Comparison of ENCODE assay signal across 11 cellular contexts in genomic region chr2:24317491-24317920, GRCh38. TPM values are rescaled to one million over a fixed set of nuclear protein-coding genes. Genes with fewer than 3 reads are reported as not detected.
DNase-seq lines count a peak whose midpoint lies in the region; ATAC-seq, FAIRE-seq and TF ChIP-seq lines count a peak whose summit lies in the region.
"Had no signal": no experiment of that assay in that cellular context is flagged by ENCODE, and none has a peak within 500 bp of the region (broad histone marks: within the 10 kb centered on the region; RNA-seq: fewer than 3 reads in every experiment).

No MANE protein-coding gene starts in this region.

- peak; percentile 56 to 65 for ATAC-seq in activated T-cell treated with anti-CD3 and anti-CD28 coated beads, Interleukin-2, amount 50 U/mL, for 72 hours (replicated peaks in 1 of 2)
- ATAC-seq in HG02970 (IDR thresholded peaks at IDR 0.05; ENCODE audit: low FRiP score, unreplicated experiment) (no peak), HG02571 (IDR thresholded peaks at IDR 0.05; ENCODE audit: unreplicated experiment) (no peak), HG03354 (IDR thresholded peaks at IDR 0.05; ENCODE audit: poor library complexity, severe bottlenecking, unreplicated experiment) (no peak)

- peaks cover 35% of the 10 kb centered on the region for H3K4me1 Mint-ChIP-seq in activated T-cell treated with anti-CD3 and anti-CD28 coated beads, Interleukin-2, amount 50 U/mL, for 72 hours (ENCODE audit: low read depth)

- no peaks in the 10 kb centered on the region for H3K36me3 Mint-ChIP-seq in activated T-cell treated with anti-CD3 and anti-CD28 coated beads, Interleukin-2, amount 50 U/mL, for 72 hours (ENCODE audit: insufficient read depth in 2 of 2)

- no peaks in the 10 kb centered on the region for H3K27me3 Mint-ChIP-seq in activated T-cell treated with anti-CD3 and anti-CD28 coated beads, Interleukin-2, amount 50 U/mL, for 72 hours (ENCODE audit: low read depth)
- H3K27me3 Mint-ChIP-seq: activated naive CD8-positive, alpha-beta T cell treated with anti-CD3 and anti-CD28 coated beads, Interleukin-2, amount 10 ng/mL, durations not matched to agents 7 days and 5 days had no signal

- H3K27ac Mint-ChIP-seq in activated T-cell treated with anti-CD3 and anti-CD28 coated beads, Interleukin-2, amount 50 U/mL, for 72 hours = peak overlapping the region; percentile 18
- H3K27ac Mint-ChIP-seq: activated naive CD8-positive, alpha-beta T cell treated with anti-CD3 and anti-CD28 coated beads, Interleukin-2, amount 10 ng/mL, durations not matched to agents 7 days and 5 days had no signal

- TF ChIP-seq POLR2A in GM12891 (IDR thresholded peaks at IDR 0.05; ENCODE audit: low read depth, low read length) = no peak

- H3K9me3 Mint-ChIP-seq in activated T-cell treated with anti-CD3 and anti-CD28 coated beads, Interleukin-2, amount 50 U/mL, for 72 hours = no peaks in the 10 kb centered on the region
- H3K9me3 Mint-ChIP-seq: activated naive CD8-positive, alpha-beta T cell treated with anti-CD3 and anti-CD28 coated beads, Interleukin-2, amount 10 ng/mL, durations not matched to agents 7 days and 5 days had no signal

- H3K4me3 Mint-ChIP-seq in activated T-cell treated with anti-CD3 and anti-CD28 coated beads, Interleukin-2, amount 50 U/mL, for 72 hours = no peak overlapping the region
- H3K4me3 Mint-ChIP-seq: activated naive CD8-positive, alpha-beta T cell treated with anti-CD3 and anti-CD28 coated beads, Interleukin-2, amount 10 ng/mL, durations not matched to agents 7 days and 5 days had no signal

- DNase-seq in NCI-H2029 (lab: John Stamatoyannopoulos, UW) (peak; percentile 34), NCI-H2029 treated with DMSO at 0.1 percent for 48 hours (lab: John Stamatoyannopoulos, UW) (no peak), GM12891 (ENCODE audit: insufficient read length, low spot score) (no peak), lung microvascular endothelial cell (ENCODE audit: low read depth in 2 of 2) (peak; percentile 32 to 64)
- no peak for DNase-seq in activated T-cell treated with anti-CD3 and anti-CD28 coated beads, Interleukin-2, amount 50 U/mL, for 72 hours
- DNase-seq: activated naive CD8-positive, alpha-beta T cell treated with anti-CD3 and anti-CD28 coated beads, Interleukin-2, amount 10 ng/mL, durations not matched to agents 7 days and 5 days; effector CD8-positive, alpha-beta T cell; stimulated activated CD4-positive, alpha-beta T cell treated with anti-CD3 and anti-CD28 coated beads, Interleukin-4, amount 100 ng/mL, for 1 hour had no signal

- peak; percentile 72 for FAIRE-seq in GM12891 (lab: Jason Lieb, UNC)

TF ChIP-seq in GM12891, 5 proteins besides CTCF, POLR2A, EP300 and RAD21:
- no peak for TF ChIP-seq TAF1 (IDR thresholded peaks at IDR 0.05; ENCODE audit: low read depth, low read length)
- TF ChIP-seq POU2F2 (IDR thresholded peaks at IDR 0.05; ENCODE audit: low read depth, low read length) = no peak
- TF ChIP-seq SPI1 (IDR thresholded peaks at IDR 0.05; ENCODE audit: low read depth, low read length) = no peak
- no peak for TF ChIP-seq PAX5 (IDR thresholded peaks at IDR 0.05; ENCODE audit: insufficient read depth, low read length, severe bottlenecking)

RNA-seq across cellular contexts. Expression of gene ITSN2, which starts 42.8 kb away (rescaled TPM):
- 26.9 TPM for polyA plus RNA-seq in GM12891 (2012; ENCODE audit: low read depth, missing spikeins)
- total RNA-seq in activated T-cell treated with anti-CD3 and anti-CD28 coated beads, Interleukin-2, amount 50 U/mL, for 72 hours = 10 to 100 TPM; 63.4 to 72.4 TPM
- total RNA-seq in lung microvascular endothelial cell = 30.3 and 39.7 TPM in 2 replicates

Comparison
In these comparisons a context has a peak if more than half of its experiments do, and no peak if none do; other contexts are left out.
1. DNase-seq: peak in NCI-H2029 (single experiment) and lung microvascular endothelial cell (2 of 2); none in NCI-H2029 treated with DMSO at 0.1 percent for 48 hours (single experiment), GM12891 (single experiment) and activated T-cell treated with anti-CD3 and anti-CD28 coated beads, Interleukin-2, amount 50 U/mL, for 72 hours (0 of 2).
2. ATAC-seq: peak in activated T-cell treated with anti-CD3 and anti-CD28 coated beads, Interleukin-2, amount 50 U/mL, for 72 hours (2 of 2); none in HG02970 (single experiment), HG02571 (single experiment) and HG03354 (single experiment).